11 cellular contexts compared by ENCODE assay signal in genomic region chr2:69499242-69499641, GRCh38.
DNase-seq lines count a peak whose midpoint lies in the region; ATAC-seq and TF ChIP-seq lines count a peak whose summit lies in the region.
"Had no signal": no experiment of that assay in that cellular context is flagged by ENCODE, and none has a peak within 500 bp of the region (broad histone marks: within the 10 kb centered on the region; RNA-seq: fewer than 3 reads in every experiment).

No MANE protein-coding gene starts in this region.

- peaks cover 24% of the 10 kb centered on the region for H3K36me3 Mint-ChIP-seq in T-helper 2 cell treated with Interferon-gamma antibody and Interleukin-4, amounts not matched to agents 5 μg/mL and 100 μg/mL, for 36 hours (ENCODE audit: low read depth)
- H3K36me3 Mint-ChIP-seq in activated CD8-positive, alpha-beta T cell treated with anti-CD3 and anti-CD28 coated beads for 36 hours (ENCODE audit: low read depth), result peaks cover 33% of the 10 kb centered on the region
- peaks cover 22% of the 10 kb centered on the region for H3K36me3 Mint-ChIP-seq in nephron progenitor cell (ENCODE audit: low read depth)

- no peaks in the 10 kb centered on the region for H3K9me3 Mint-ChIP-seq in T-helper 2 cell treated with Interferon-gamma antibody and Interleukin-4, amounts not matched to agents 5 μg/mL and 100 μg/mL, for 36 hours
- H3K9me3 Mint-ChIP-seq in activated CD8-positive, alpha-beta T cell treated with anti-CD3 and anti-CD28 coated beads for 36 hours, result no peaks in the 10 kb centered on the region
- H3K9me3 Mint-ChIP-seq in nephron progenitor cell, result no peaks in the 10 kb centered on the region

- ATAC-seq in HG02885 (IDR thresholded peaks at IDR 0.05; ENCODE audit: poor library complexity, unreplicated experiment) (peak; percentile 67), HG03135 (IDR thresholded peaks at IDR 0.05; ENCODE audit: unreplicated experiment) (no peak)
- ATAC-seq in activated CD8-positive, alpha-beta T cell treated with anti-CD3 and anti-CD28 coated beads for 36 hours, result peak; percentile 62

- no peaks in the 10 kb centered on the region for H3K36me3 ChIP-seq in H7 (replicated peaks; ENCODE audit: control insufficient read depth, insufficient read depth, low read length)
- H3K36me3 ChIP-seq: breast epithelium had no signal

- H3K27me3 Mint-ChIP-seq in T-helper 2 cell treated with Interferon-gamma antibody and Interleukin-4, amounts not matched to agents 5 μg/mL and 100 μg/mL, for 36 hours (ENCODE audit: low read depth), result no peaks in the 10 kb centered on the region
- H3K27me3 Mint-ChIP-seq in activated CD8-positive, alpha-beta T cell treated with anti-CD3 and anti-CD28 coated beads for 36 hours, result no peaks in the 10 kb centered on the region
- H3K27me3 Mint-ChIP-seq in nephron progenitor cell (ENCODE audit: low read depth, poor library complexity), result peaks cover 5% of the 10 kb centered on the region

- TF ChIP-seq CTCF in activated CD8-positive, alpha-beta T cell treated with anti-CD3 and anti-CD28 coated beads for 36 hours (IDR thresholded peaks at IDR 0.05), result no peak
- no peak for TF ChIP-seq CTCF in nephron progenitor cell (IDR thresholded peaks at IDR 0.05)

- no peak for DNase-seq in T-helper 2 cell treated with Interferon-gamma antibody and Interleukin-4, amounts not matched to agents 5 μg/mL and 100 μg/mL, for 36 hours (ENCODE audit: low spot score)
- DNase-seq in T-helper 2 cell (no peak), nephron progenitor cell (no peak), H7 (no peak), SW480 (ENCODE audit: low spot score) (no peak)
- DNase-seq in activated CD8-positive, alpha-beta T cell treated with anti-CD3 and anti-CD28 coated beads for 36 hours, result no peak
- DNase-seq: NCI-H526 treated with DMSO at 0.1 percent for 48 hours had no signal

- POLR2A ChIA-PET in activated CD8-positive, alpha-beta T cell treated with anti-CD3 and anti-CD28 coated beads for 36 hours (lab: Charles Lee), result no interaction called here

- H3K4me3 Mint-ChIP-seq in T-helper 2 cell treated with Interferon-gamma antibody and Interleukin-4, amounts not matched to agents 5 μg/mL and 100 μg/mL, for 36 hours, result no peak overlapping the region
- peak overlapping the region; percentile 18 for H3K4me3 Mint-ChIP-seq in activated CD8-positive, alpha-beta T cell treated with anti-CD3 and anti-CD28 coated beads for 36 hours
- no peak overlapping the region for H3K4me3 Mint-ChIP-seq in nephron progenitor cell

- peak overlapping the region; percentile 55 for H3K27ac Mint-ChIP-seq in T-helper 2 cell treated with Interferon-gamma antibody and Interleukin-4, amounts not matched to agents 5 μg/mL and 100 μg/mL, for 36 hours
- peak overlapping the region; percentile 84 for H3K27ac Mint-ChIP-seq in activated CD8-positive, alpha-beta T cell treated with anti-CD3 and anti-CD28 coated beads for 36 hours
- peak overlapping the region; percentile 12 for H3K27ac Mint-ChIP-seq in nephron progenitor cell

- H3K4me1 Mint-ChIP-seq in T-helper 2 cell treated with Interferon-gamma antibody and Interleukin-4, amounts not matched to agents 5 μg/mL and 100 μg/mL, for 36 hours (ENCODE audit: low read depth), result peaks cover 18% of the 10 kb centered on the region
- peaks cover 38% of the 10 kb centered on the region for H3K4me1 Mint-ChIP-seq in activated CD8-positive, alpha-beta T cell treated with anti-CD3 and anti-CD28 coated beads for 36 hours (ENCODE audit: low read depth)
- H3K4me1 Mint-ChIP-seq in nephron progenitor cell, result no peaks in the 10 kb centered on the region

- no peak overlapping the region for H3K4me3 ChIP-seq in H7 (ENCODE audit: insufficient read depth, low read depth, low read length)
- H3K4me3 ChIP-seq: breast epithelium, SK-N-MC had no signal

- no peaks in the 10 kb centered on the region for H3K27me3 ChIP-seq in H7 (ENCODE audit: control insufficient read depth, insufficient read depth, low read length)
- H3K27me3 ChIP-seq: breast epithelium had no signal

- intact Hi-C loops in activated CD8-positive, alpha-beta T cell treated with anti-CD3 and anti-CD28 coated beads for 36 hours (cut with micrococcal nuclease), result no loop called here

- CTCF ChIA-PET in activated CD8-positive, alpha-beta T cell treated with anti-CD3 and anti-CD28 coated beads for 36 hours (lab: Charles Lee), result no interaction called here

Comparison
In these comparisons a context has a peak if more than half of its experiments do, and no peak if none do; other contexts are left out.
1. H3K27ac Mint-ChIP-seq: peak in every context shown above with its lines; median percentile 84 in activated CD8-positive, alpha-beta T cell treated with anti-CD3 and anti-CD28 coated beads for 36 hours; 55 in T-helper 2 cell treated with Interferon-gamma antibody and Interleukin-4, amounts not matched to agents 5 μg/mL and 100 μg/mL, for 36 hours; 12 in nephron progenitor cell.